ENCODE assay signal across 18 cellular contexts in the genomic region with DNA sequence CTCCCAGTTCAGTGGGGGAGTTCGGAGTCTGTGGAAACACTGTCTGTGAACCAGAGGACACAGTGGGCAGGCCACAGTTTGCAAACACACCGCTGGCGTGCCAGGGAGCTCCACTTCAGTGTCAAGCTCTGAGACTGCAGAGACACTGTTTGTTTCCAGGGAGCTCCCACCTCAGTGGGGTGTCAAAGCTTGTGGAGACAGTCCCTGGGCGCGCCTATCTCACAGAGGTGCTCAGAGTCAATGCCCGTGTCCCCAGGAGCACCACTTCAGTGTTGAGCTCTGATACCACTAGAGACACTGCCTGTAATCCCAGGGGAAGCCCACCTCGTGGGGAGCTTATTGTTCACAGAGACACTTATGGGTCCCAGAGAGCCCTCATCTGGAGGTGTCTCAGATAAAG. TPM values are rescaled to one million over a fixed set of nuclear protein-coding genes. Genes with fewer than 3 reads are reported as not detected.
DNase-seq lines count a peak whose midpoint lies in the region; ATAC-seq, FAIRE-seq and TF ChIP-seq lines count a peak whose summit lies in the region.
"Had no signal": no experiment of that assay in that cellular context is flagged by ENCODE, and none has a peak within 500 bp of the region (broad histone marks: within the 10 kb centered on the region; RNA-seq: fewer than 3 reads in every experiment).

No MANE protein-coding gene starts in this region.

- no peak overlapping the region for H4K91ac ChIP-seq in H1 (replicated peaks; ENCODE audit: insufficient read length, low read length)

- H2BK5ac ChIP-seq in H1 (ENCODE audit: low read depth, low read length), result no peak overlapping the region

- no peak for TF ChIP-seq POLR2A in H1 (IDR thresholded peaks at IDR 0.05; ENCODE audit: control extremely low read depth in 1 of 2, low read depth in 2 of 2, low read length in 2 of 2)

- no peak for ATAC-seq in activated B cell treated with CpG ODN at 0.5 μM for 24 hours (ENCODE audit: low read depth)
- no peak for ATAC-seq in stimulated activated naive CD8-positive, alpha-beta T cell treated with anti-CD3 and anti-CD28 coated beads, Interleukin-15, amount 100 ng/mL, for 72 hours
- no peak for ATAC-seq in GM19023 (IDR thresholded peaks at IDR 0.05; ENCODE audit: unreplicated experiment)

- H3K27me3 ChIP-seq in H1 (replicated peaks in 1 of 4; ENCODE audit: control insufficient read depth in 3 of 4, extremely low read depth in 1 of 4, insufficient read depth in 3 of 4, low read length in 3 of 4), result no peaks in the 10 kb centered on the region
- H3K27me3 ChIP-seq: tibial artery had no signal

- peak overlapping the region; percentile 56 for H3K4me3 Mint-ChIP-seq in activated naive CD4-positive, alpha-beta T cell treated with anti-CD3 and anti-CD28 coated beads, Interleukin-2, amount 10 ng/mL, durations not matched to agents 7 days and 5 days
- no peak overlapping the region for H3K4me3 Mint-ChIP-seq in activated B cell treated with CpG ODN at 0.5 μM for 24 hours
- H3K4me3 Mint-ChIP-seq in stimulated activated naive CD8-positive, alpha-beta T cell treated with anti-CD3 and anti-CD28 coated beads, Interleukin-15, amount 100 ng/mL, for 72 hours, result peak overlapping the region; percentile 96 to 100

- H2AFZ ChIP-seq in H1 (ENCODE audit: low read length), result no peak overlapping the region

- no peak overlapping the region for H3K56ac ChIP-seq in H1 (replicated peaks; ENCODE audit: insufficient read length, low read depth, low read length)

- no peak overlapping the region for H3K27ac ChIP-seq in H1 (ENCODE audit: low read depth, low read length)
- H3K27ac ChIP-seq: tibial artery, VCaP had no signal

- H4K20me1 ChIP-seq in H1 (replicated peaks in 1 of 2; ENCODE audit: control insufficient read depth in 1 of 2, insufficient read depth in 2 of 2, low read length in 2 of 2), result peaks cover 0 to 1% of the 10 kb centered on the region in 2 experiments

- H2BK12ac ChIP-seq in H1 (ENCODE audit: low read depth, low read length), result no peak overlapping the region

- H3K36me3 ChIP-seq in H1 (ENCODE audit: control insufficient read depth in 2 of 4, insufficient read depth in 4 of 4, low read length in 3 of 4), result no peaks in the 10 kb centered on the region

- intact Hi-C loops in activated B cell treated with CpG ODN at 0.5 μM for 24 hours (cut with micrococcal nuclease), result no loop called here

- DNase-seq in activated naive CD4-positive, alpha-beta T cell treated with anti-CD3 and anti-CD28 coated beads, Interleukin-2, amount 10 ng/mL, durations not matched to agents 7 days and 5 days, result no peak
- DNase-seq in activated naive CD4-positive, alpha-beta T cell treated with anti-CD3 and anti-CD28 coated beads, Interleukin-2, amount 50 U/mL, for 16 hours, result no peak
- no peak for DNase-seq in activated B cell treated with CpG ODN at 0.5 μM for 24 hours
- no peak for DNase-seq in H1 (ENCODE audit: low read depth in 1 of 2, low spot score in 2 of 2)
- DNase-seq in stimulated activated naive CD8-positive, alpha-beta T cell treated with anti-CD3 and anti-CD28 coated beads, Interleukin-15, amount 100 ng/mL, for 72 hours, result no peak
- no peak for DNase-seq in amygdala (lab: John Stamatoyannopoulos, UW)
- DNase-seq in hepatic stellate cell (ENCODE audit: low spot score), result no peak
- DNase-seq: activated CD8-positive, alpha-beta memory T cell treated with anti-CD3 and anti-CD28 coated beads, Interleukin-2, amount 50 U/mL, for 4 hours; left ventricle myocardium superior; NCI-H2227 treated with DMSO at 0.1 percent for 48 hours; NK-92 treated with Interleukin-12 subunit alpha and Interleukin-12 subunit beta, amount 100 ng/mL, for 24 hours; stimulated activated CD4-positive, alpha-beta T cell treated with anti-CD3 and anti-CD28 coated beads, Interleukin-4, amount 100 ng/mL, for 4 hours; tibial artery had no signal

- H2AK5ac ChIP-seq in H1 (ENCODE audit: low read depth, low read length), result no peak overlapping the region

- no peaks in the 10 kb centered on the region for H3K9me3 ChIP-seq in H1 (ENCODE audit: insufficient read depth in 2 of 2, low read depth in 1 of 2, low read length in 1 of 2)
- H3K9me3 ChIP-seq: tibial artery had no signal

- no peak overlapping the region for H2BK120ac ChIP-seq in H1 (replicated peaks; ENCODE audit: low read depth, low read length)

- POLR2A ChIA-PET in activated B cell treated with CpG ODN at 0.5 μM for 24 hours (lab: Charles Lee) (interaction anchor here (0.9 to 4.6 kb wide), 8 partner anchors 9 to 161 kb away, joined by 3 to 42 read pairs (median 6); partner anchors contain the start of genes CCM2, H2AZ2 and TBRG4), H1 (lab: Charles Lee; ENCODE audit: partially characterized antibody) (interaction anchor here (0.8 to 17.9 kb wide), 12 partner anchors 8 to 409 kb away, joined by 3 to 327 read pairs (median 4); partner anchors contain the start of genes H2AZ2 and MYO1G)

- no peaks in the 10 kb centered on the region; a peak in 1 of 7 replicates for H3K4me1 ChIP-seq in H1 (replicated peaks in 1 of 4; ENCODE audit: control insufficient read depth in 3 of 4, insufficient read depth in 4 of 4, low read length in 3 of 4)
- H3K4me1 ChIP-seq: tibial artery had no signal

- H3K14ac ChIP-seq in H1 (ENCODE audit: insufficient read length), result no peak overlapping the region

- H3K27ac Mint-ChIP-seq in activated naive CD4-positive, alpha-beta T cell treated with anti-CD3 and anti-CD28 coated beads, Interleukin-2, amount 10 ng/mL, durations not matched to agents 7 days and 5 days, result peak overlapping the region; percentile 77
- peak overlapping the region; percentile 66 for H3K27ac Mint-ChIP-seq in activated B cell treated with CpG ODN at 0.5 μM for 24 hours
- H3K27ac Mint-ChIP-seq in stimulated activated naive CD8-positive, alpha-beta T cell treated with anti-CD3 and anti-CD28 coated beads, Interleukin-15, amount 100 ng/mL, for 72 hours, result peak overlapping the region; percentile 87 to 92

- WGBS in H1 (ENCODE audit: extremely low coverage in 1 of 2, insufficient coverage in 1 of 2, insufficient read length in 1 of 2, insufficient replicate concordance in 2 of 2, low coverage in 1 of 2, low lambda C conversion rate in 2 of 2, missing lambda C conversion rate in 1 of 2), 2 experiments, result 91% methylated on average over 7 of the region's 7 CpGs; no CpG with 5 or more reads in 1 of the 2 experiments

- no peaks in the 10 kb centered on the region for H3K23me2 ChIP-seq in H1 (ENCODE audit: low read depth, low read length)

- H3K23ac ChIP-seq in H1 (ENCODE audit: insufficient read length), result no peak overlapping the region

- no peak for FAIRE-seq in H1 (lab: Jason Lieb, UNC)
- FAIRE-seq: frontal cortex had no signal

- no peak overlapping the region for H3K18ac ChIP-seq in H1 (ENCODE audit: extremely low read depth, low read length)

- no peak for TF ChIP-seq RAD21 in H1 (IDR thresholded peaks at IDR 0.05 in 1 of 2, conservative IDR thresholded peaks at IDR 0.05 in 1 of 2; ENCODE audit: low read depth in 2 of 2, low read length in 2 of 2)

- no peaks in the 10 kb centered on the region for H3K9me3 Mint-ChIP-seq in activated naive CD4-positive, alpha-beta T cell treated with anti-CD3 and anti-CD28 coated beads, Interleukin-2, amount 10 ng/mL, durations not matched to agents 7 days and 5 days
- no peaks in the 10 kb centered on the region for H3K9me3 Mint-ChIP-seq in activated B cell treated with CpG ODN at 0.5 μM for 24 hours
- H3K9me3 Mint-ChIP-seq in stimulated activated naive CD8-positive, alpha-beta T cell treated with anti-CD3 and anti-CD28 coated beads, Interleukin-15, amount 100 ng/mL, for 72 hours, result no peaks in the 10 kb centered on the region

- H2BK15ac ChIP-seq in H1 (ENCODE audit: low read length), result no peak overlapping the region

- H4K5ac ChIP-seq in H1 (ENCODE audit: insufficient read length, low read depth, low read length), result no peak overlapping the region

- no peak for TF ChIP-seq EP300 in H1 (IDR thresholded peaks at IDR 0.05; ENCODE audit: borderline replicate concordance in 1 of 2, low read depth in 2 of 2, low read length in 2 of 2)

- peaks cover 71% of the 10 kb centered on the region for H3K36me3 Mint-ChIP-seq in activated naive CD4-positive, alpha-beta T cell treated with anti-CD3 and anti-CD28 coated beads, Interleukin-2, amount 10 ng/mL, durations not matched to agents 7 days and 5 days
- peaks cover 72% of the 10 kb centered on the region for H3K36me3 Mint-ChIP-seq in activated B cell treated with CpG ODN at 0.5 μM for 24 hours (ENCODE audit: low read depth)

- no peaks in the 10 kb centered on the region for H3K79me2 ChIP-seq in H1 (ENCODE audit: control insufficient read depth in 1 of 2, insufficient read depth in 2 of 2, low read length in 2 of 2)

- H3K27me3 Mint-ChIP-seq in activated naive CD4-positive, alpha-beta T cell treated with anti-CD3 and anti-CD28 coated beads, Interleukin-2, amount 10 ng/mL, durations not matched to agents 7 days and 5 days, result no peaks in the 10 kb centered on the region
- no peaks in the 10 kb centered on the region for H3K27me3 Mint-ChIP-seq in activated B cell treated with CpG ODN at 0.5 μM for 24 hours
- H3K27me3 Mint-ChIP-seq in stimulated activated naive CD8-positive, alpha-beta T cell treated with anti-CD3 and anti-CD28 coated beads, Interleukin-15, amount 100 ng/mL, for 72 hours, result no peaks in the 10 kb centered on the region

- no peak overlapping the region for H3K9ac ChIP-seq in H1 (replicated peaks in 1 of 4; ENCODE audit: extremely low read depth in 1 of 4, low read depth in 3 of 4, low read length in 3 of 4)

- H3K79me1 ChIP-seq in H1 (ENCODE audit: low read depth, low read length), result no peaks in the 10 kb centered on the region

- CTCF ChIA-PET in activated naive CD4-positive, alpha-beta T cell treated with anti-CD3 and anti-CD28 coated beads, Interleukin-2, amount 10 ng/mL, durations not matched to agents 7 days and 5 days (lab: Charles Lee), result interaction anchor here (0.5 to 4.7 kb wide), 20 partner anchors 9 to 499 kb away, joined by 3 to 102 read pairs (median 6); partner anchors contain the start of gene CCM2
- CTCF ChIA-PET in activated B cell treated with CpG ODN at 0.5 μM for 24 hours (lab: Charles Lee), result interaction anchor here (0.7 to 4.9 kb wide), 8 partner anchors 15 to 162 kb away, joined by 3 to 100 read pairs (median 14); partner anchors contain the start of gene CCM2
- CTCF ChIA-PET in H1 (lab: Charles Lee; ENCODE audit: partially characterized antibody), result interaction anchor here (0.6 to 6.2 kb wide), 22 partner anchors 9 to 212 kb away, joined by 3 to 105 read pairs (median 8); no protein-coding TSS in a partner anchor

- no peak overlapping the region for H3K4ac ChIP-seq in H1 (replicated peaks; ENCODE audit: insufficient read length, low read depth, low read length)

- H3K4me3 ChIP-seq in H1 (ENCODE audit: extremely low read depth in 1 of 4, insufficient read depth in 2 of 4, low read depth in 3 of 4, low read length in 4 of 4), result no peak overlapping the region
- H3K4me3 ChIP-seq: skin epidermis, tibial artery had no signal

- H4K8ac ChIP-seq in H1 (ENCODE audit: extremely low read depth, insufficient read depth, low read length), result peak overlapping the region; percentile 14; the same call in 1 of the 2 replicates

- no peak overlapping the region for H3K4me2 ChIP-seq in H1 (ENCODE audit: insufficient read depth in 1 of 2, low read depth in 2 of 2, low read length in 2 of 2)

- H3K4me1 Mint-ChIP-seq in activated naive CD4-positive, alpha-beta T cell treated with anti-CD3 and anti-CD28 coated beads, Interleukin-2, amount 10 ng/mL, durations not matched to agents 7 days and 5 days, result peaks cover 60% of the 10 kb centered on the region
- H3K4me1 Mint-ChIP-seq in activated B cell treated with CpG ODN at 0.5 μM for 24 hours, result peaks cover 40% of the 10 kb centered on the region
- H3K4me1 Mint-ChIP-seq in stimulated activated naive CD8-positive, alpha-beta T cell treated with anti-CD3 and anti-CD28 coated beads, Interleukin-15, amount 100 ng/mL, for 72 hours, result peaks cover 82% of the 10 kb centered on the region

- TF ChIP-seq CTCF in activated B cell treated with CpG ODN at 0.5 μM for 24 hours (IDR thresholded peaks at IDR 0.05) (no peak), H1 (IDR thresholded peaks at IDR 0.05; ENCODE audit: control extremely low read depth in 1 of 3, insufficient read depth in 1 of 3, low read depth in 1 of 3, low read length in 3 of 3) (no peak)

- H2BK20ac ChIP-seq in H1 (ENCODE audit: low read length), result no peak overlapping the region

RNA-seq across cellular contexts. Expression of gene MYO1G, which starts 4.3 kb away (rescaled TPM):
- 143 and 154 TPM in 2 replicates for total RNA-seq in activated B cell treated with CpG ODN at 0.5 μM for 24 hours
- total RNA-seq in H1 (2021; fragmentation: NEBNext Ultra II Directional; extraction: Animal tissue kit (Norgen Biotek cat#: 25700)), result 0.11 and 0.19 TPM in 2 replicates
- 0.08 and 0.11 TPM in 2 replicates for polyA plus RNA-seq in H1 (2011; rRNA removed)
- polyA plus RNA-seq in H1 (2011; cell fraction: cytosol; rRNA removed), result 0.12 TPM
- 0.50 TPM for polyA plus RNA-seq in H1 (2011; cell fraction: nucleus; rRNA removed)
- polyA plus RNA-seq in H1 (2012, experiment 1 of 2), result 0.08 to 0.15 TPM (median 0.11 TPM) in 3 of 4 replicates, not detected in the other
- polyA plus RNA-seq in H1 (2012, experiment 2 of 2), result not detected
- 0.04 TPM for polyA plus RNA-seq in H1 (2013, experiment 1 of 2)
- polyA plus RNA-seq in H1 (2013, experiment 2 of 2), result 0.04 TPM
- polyA minus RNA-seq in H1 (2011; rRNA and poly(A)+ RNA removed), result 0.20 and 0.54 TPM in 2 replicates
- 1.8 TPM for polyA minus RNA-seq in H1 (2011; cell fraction: cytosol; rRNA and poly(A)+ RNA removed)
- polyA minus RNA-seq in H1 (2011; cell fraction: nucleus; rRNA and poly(A)+ RNA removed), result 1.9 TPM
- total RNA-seq: RPMI7951 had no signal

RNA-seq across cellular contexts. Expression of gene CCM2, which starts 25.5 kb away (rescaled TPM):
- total RNA-seq in activated B cell treated with CpG ODN at 0.5 μM for 24 hours, result 83.8 and 89.0 TPM in 2 replicates
- total RNA-seq in H1 (2021; fragmentation: NEBNext Ultra II Directional; extraction: Animal tissue kit (Norgen Biotek cat#: 25700)), result 31.3 and 31.6 TPM in 2 replicates
- 41.2 and 54.8 TPM in 2 replicates for polyA plus RNA-seq in H1 (2011; rRNA removed)
- polyA plus RNA-seq in H1 (2011; cell fraction: cytosol; rRNA removed), result 40.7 TPM
- polyA plus RNA-seq in H1 (2011; cell fraction: nucleus; rRNA removed), result 51.2 TPM
- polyA plus RNA-seq in H1 (2012, experiment 1 of 2), result 21.6 to 34.6 TPM (median 32.5 TPM) in 4 replicates
- 28.2 TPM for polyA plus RNA-seq in H1 (2012, experiment 2 of 2)
- polyA plus RNA-seq in H1 (2013, experiment 1 of 2), result 20.3 TPM
- 19.7 TPM for polyA plus RNA-seq in H1 (2013, experiment 2 of 2)
- polyA minus RNA-seq in H1 (2011; rRNA and poly(A)+ RNA removed), result 26.9 and 30.1 TPM in 2 replicates
- 18.4 TPM for polyA minus RNA-seq in H1 (2011; cell fraction: cytosol; rRNA and poly(A)+ RNA removed)
- polyA minus RNA-seq in H1 (2011; cell fraction: nucleus; rRNA and poly(A)+ RNA removed), result 19.1 TPM

Comparison
In these comparisons a context has a peak if more than half of its experiments do, and no peak if none do; other contexts are left out.
1. RNA of gene MYO1G, which starts 4.3 kb away (total RNA-seq): 143 to 154 TPM in activated B cell treated with CpG ODN at 0.5 μM for 24 hours; 0.11 to 0.19 TPM in H1; every median in the first group is over 100 times any median in the second.
2. Peak in every context shown above with its lines, with median percentiles within 50 percentile points of each other: H3K27ac Mint-ChIP-seq.